Comparison of ENCODE assay signal across 8 cellular contexts in the genomic region with DNA sequence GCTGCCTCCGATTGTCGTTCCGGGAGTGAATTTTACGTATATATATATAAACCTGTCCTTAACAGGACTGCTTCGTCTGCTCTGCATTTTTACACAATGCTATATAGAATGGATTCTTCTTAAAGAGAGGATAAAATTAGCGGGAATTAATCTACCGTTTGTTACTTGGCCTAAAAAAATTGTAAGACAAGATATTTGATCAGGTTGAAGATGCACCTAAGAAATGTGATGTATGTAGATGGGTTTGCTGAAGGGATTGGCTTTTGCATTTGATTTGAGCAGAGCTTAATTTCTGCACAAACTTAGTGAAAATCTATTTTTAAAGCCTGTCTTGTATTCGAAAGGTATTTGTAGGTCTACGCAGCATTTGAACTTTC. TPM values are rescaled to one million over a fixed set of nuclear protein-coding genes. Genes with fewer than 3 reads are reported as not detected.
DNase-seq lines count a peak whose midpoint lies in the region; ATAC-seq and TF ChIP-seq lines count a peak whose summit lies in the region.

No MANE protein-coding gene starts in this region.

- TF ChIP-seq POLR2A in uterus (IDR thresholded peaks at IDR 0.05) = no peak

- peaks cover 0 to 6% of the 10 kb centered on the region in 2 donors for H3K4me1 ChIP-seq in uterus

- peaks cover 69% of the 10 kb centered on the region for H3K4me1 Mint-ChIP-seq in brain
- H3K4me1 Mint-ChIP-seq in memory B cell = peaks cover 41% of the 10 kb centered on the region

- intact Hi-C loops in uterus (cut with DNase I; ENCODE audit: low total_unique reads) = loop anchor here (5.0 to 10.0 kb wide), 2 partner anchors 90 to 158 kb away; no protein-coding TSS in a partner anchor

- H3K4me3 Mint-ChIP-seq in brain (peak overlapping the region; percentile 95 to 100 (median 97)), memory B cell (peak overlapping the region; percentile 94)

- TF ChIP-seq CTCF in AG04450 (IDR thresholded peaks at IDR 0.05; ENCODE audit: low read depth, low read length) (no peak), HFF-Myc (IDR thresholded peaks at IDR 0.05; ENCODE audit: low read depth, low read length, missing control alignments) (no peak), brain (conservative IDR thresholded peaks at IDR 0.05) (no peak), uterus (IDR thresholded peaks at IDR 0.05) (no peak)

- H3K27ac ChIP-seq in AG04450 (ENCODE audit: low read depth, low read length) (peak overlapping the region; percentile 94), uterus (peak overlapping the region; percentile 100)

- peaks cover 11% of the 10 kb centered on the region for H3K27me3 Mint-ChIP-seq in brain
- no peaks in the 10 kb centered on the region for H3K27me3 Mint-ChIP-seq in memory B cell

- H3K27me3 ChIP-seq in AG04450 (ENCODE audit: control insufficient read depth, insufficient read depth, low read length) (no peaks in the 10 kb centered on the region), uterus (no peaks in the 10 kb centered on the region)

- POLR2A ChIA-PET in AG04450 (lab: Yijun Ruan, JAX) = interaction anchor here (0.5 to 1.9 kb wide), 10 partner anchors 32 to 477 kb away, joined by 3 to 20 read pairs (median 4); no protein-coding TSS in a partner anchor

- no peak for DNase-seq in AG04450 (ENCODE audit: low read depth, low spot score)
- no peak for DNase-seq in HFF-Myc (ENCODE audit: extremely low read depth, low read depth)
- no peak for DNase-seq in memory B cell (ENCODE audit: low spot score in 2 of 2)
- no peak for DNase-seq in uterus
- no peak for DNase-seq in foreskin melanocyte

- no peaks in the 10 kb centered on the region for H3K36me3 ChIP-seq in uterus

- H3K36me3 Mint-ChIP-seq in brain = peaks cover 14% of the 10 kb centered on the region
- peaks cover 2% of the 10 kb centered on the region for H3K36me3 Mint-ChIP-seq in memory B cell

- ATAC-seq in memory B cell (ENCODE audit: low read depth) = no peak
- ATAC-seq in HG02840 (IDR thresholded peaks at IDR 0.05; ENCODE audit: low FRiP score, unreplicated experiment) = no peak
- ATAC-seq in GM21390 (IDR thresholded peaks at IDR 0.05; ENCODE audit: unreplicated experiment) = no peak

- H3K4me3 ChIP-seq in AG04450 (ENCODE audit: low read depth, low read length) (peak overlapping the region; percentile 93), HFF-Myc (replicated peaks; ENCODE audit: low read depth, low read length) (peak overlapping the region; percentile 88), uterus (peak overlapping the region; percentile 97 to 98)

- H3K27ac Mint-ChIP-seq in brain (peak overlapping the region; percentile 96 to 99 (median 98)), memory B cell (peak overlapping the region; percentile 98)

- H3K9me3 ChIP-seq in AG04450 (ENCODE audit: control insufficient read depth, insufficient read depth, low read length) = no peaks in the 10 kb centered on the region
- H3K9me3 ChIP-seq in uterus = no peaks in the 10 kb centered on the region

- CTCF ChIA-PET in AG04450 (lab: Charles Lee) = interaction anchor here (1.5 to 5.6 kb wide), 4 partner anchors 89 to 185 kb away, joined by 4 to 36 read pairs (median 12); no protein-coding TSS in a partner anchor

- no peaks in the 10 kb centered on the region for H3K9me3 Mint-ChIP-seq in brain
- no peaks in the 10 kb centered on the region for H3K9me3 Mint-ChIP-seq in memory B cell

RNA-seq across cellular contexts. Expression of a gene that starts 1.0 kb away (rescaled TPM):
- polyA plus RNA-seq in AG04450 (2011; rRNA removed) (105 and 159 TPM in 2 replicates), brain (ENCODE audit: insufficient read depth, low read depth, low replicate concordance) (38.3 TPM)
- 229 and 259 TPM in 2 replicates for polyA minus RNA-seq in AG04450 (2011; rRNA and poly(A)+ RNA removed)
- 100 to 1,000 TPM; 366 to 610 (median 470) TPM for total RNA-seq in uterus

RNA-seq across cellular contexts. Expression of a gene that starts 58.0 kb away (rescaled TPM):
- polyA plus RNA-seq in AG04450 (2011; rRNA removed) = 0.07 and 0.22 TPM in 2 replicates
- polyA minus RNA-seq in AG04450 (2011; rRNA and poly(A)+ RNA removed) = 0.32 and 0.61 TPM in 2 replicates
- polyA plus RNA-seq in brain (ENCODE audit: insufficient read depth, low read depth, low replicate concordance) = not detected
- total RNA-seq in uterus = 1 to 10 TPM in 2 of 4 donors, not detected in 2; 3.2 to 7.3 TPM
